2 cellular contexts compared by ENCODE assay signal in the genomic region with DNA sequence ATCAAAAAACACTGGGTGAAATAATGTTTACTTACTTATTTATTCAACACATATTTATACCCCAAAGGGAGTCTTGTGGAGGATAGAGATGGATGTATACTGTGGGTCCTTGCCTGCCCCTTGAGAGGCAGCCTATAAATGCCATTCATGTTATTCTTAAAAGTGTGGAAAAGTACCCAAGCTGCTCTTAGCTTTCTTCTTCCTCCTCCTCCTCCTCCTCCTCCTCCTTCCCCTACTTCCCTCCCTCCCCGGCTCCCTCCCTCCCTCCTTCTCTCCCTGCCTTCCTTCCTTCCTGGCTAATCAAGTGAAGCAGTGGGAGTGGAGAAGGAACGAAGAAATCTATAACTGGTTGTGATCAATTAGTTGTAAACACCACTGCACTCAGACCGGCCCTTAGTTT.
TF ChIP-seq lines count a peak whose summit lies in the region.

No MANE protein-coding gene starts in this region.

TF ChIP-seq in HEK293, 187 proteins besides CTCF, POLR2A, EP300 and RAD21 (continued from another document):
- TF ChIP-seq ATF2 (tag by site-specific recombination; IDR thresholded peaks at IDR 0.05; ENCODE audit: low read depth) (no peak), ZEB2 (tag by site-specific recombination; IDR thresholded peaks at IDR 0.05) (no peak), ZNF2 (tag by site-specific recombination; IDR thresholded peaks at IDR 0.05) (no peak), ZNF366 (tag by site-specific recombination; conservative IDR thresholded peaks at IDR 0.05) (peak; percentile 41; the same call in 1 of the 2 replicates), ZNF174 (tag by site-specific recombination; IDR thresholded peaks at IDR 0.05) (no peak), ZNF433 (tag by site-specific recombination; IDR thresholded peaks at IDR 0.05; ENCODE audit: low read depth) (no peak), ZNF132 (tag by site-specific recombination; IDR thresholded peaks at IDR 0.05; ENCODE audit: borderline replicate concordance) (no peak), ZNF701 (tag by site-specific recombination; IDR thresholded peaks at IDR 0.05) (no peak), EGR2 (tag by site-specific recombination; IDR thresholded peaks at IDR 0.05; ENCODE audit: low read depth) (peak; percentile 24; the same call in 1 of the 2 replicates)
- TF ChIP-seq, protein P1, sequence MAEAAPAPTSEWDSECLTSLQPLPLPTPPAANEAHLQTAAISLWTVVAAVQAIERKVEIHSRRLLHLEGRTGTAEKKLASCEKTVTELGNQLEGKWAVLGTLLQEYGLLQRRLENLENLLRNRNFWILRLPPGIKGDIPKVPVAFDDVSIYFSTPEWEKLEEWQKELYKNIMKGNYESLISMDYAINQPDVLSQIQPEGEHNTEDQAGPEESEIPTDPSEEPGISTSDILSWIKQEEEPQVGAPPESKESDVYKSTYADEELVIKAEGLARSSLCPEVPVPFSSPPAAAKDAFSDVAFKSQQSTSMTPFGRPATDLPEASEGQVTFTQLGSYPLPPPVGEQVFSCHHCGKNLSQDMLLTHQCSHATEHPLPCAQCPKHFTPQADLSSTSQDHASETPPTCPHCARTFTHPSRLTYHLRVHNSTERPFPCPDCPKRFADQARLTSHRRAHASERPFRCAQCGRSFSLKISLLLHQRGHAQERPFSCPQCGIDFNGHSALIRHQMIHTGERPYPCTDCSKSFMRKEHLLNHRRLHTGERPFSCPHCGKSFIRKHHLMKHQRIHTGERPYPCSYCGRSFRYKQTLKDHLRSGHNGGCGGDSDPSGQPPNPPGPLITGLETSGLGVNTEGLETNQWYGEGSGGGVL (tag by site-specific recombination; IDR thresholded peaks at IDR 0.05): peak; percentile 70

TF ChIP-seq in WTC11, 78 proteins besides CTCF, POLR2A, EP300 and RAD21 (continued from another document):
- TF ChIP-seq ZNF281 (CRISPR knock-in tag; IDR thresholded peaks at IDR 0.05) (no peak), ZNF532 (CRISPR knock-in tag; IDR thresholded peaks at IDR 0.05; ENCODE audit: borderline replicate concordance) (no peak), ZNF416 (CRISPR knock-in tag; IDR thresholded peaks at IDR 0.05) (no peak), TCF7 (CRISPR knock-in tag; IDR thresholded peaks at IDR 0.05; ENCODE audit: low read depth) (no peak), SOX15 (CRISPR knock-in tag; IDR thresholded peaks at IDR 0.05) (no peak), IRF1 (CRISPR knock-in tag; IDR thresholded peaks at IDR 0.05) (no peak), TP53 (CRISPR knock-in tag; IDR thresholded peaks at IDR 0.05) (no peak)
- TF ChIP-seq, protein P2, sequence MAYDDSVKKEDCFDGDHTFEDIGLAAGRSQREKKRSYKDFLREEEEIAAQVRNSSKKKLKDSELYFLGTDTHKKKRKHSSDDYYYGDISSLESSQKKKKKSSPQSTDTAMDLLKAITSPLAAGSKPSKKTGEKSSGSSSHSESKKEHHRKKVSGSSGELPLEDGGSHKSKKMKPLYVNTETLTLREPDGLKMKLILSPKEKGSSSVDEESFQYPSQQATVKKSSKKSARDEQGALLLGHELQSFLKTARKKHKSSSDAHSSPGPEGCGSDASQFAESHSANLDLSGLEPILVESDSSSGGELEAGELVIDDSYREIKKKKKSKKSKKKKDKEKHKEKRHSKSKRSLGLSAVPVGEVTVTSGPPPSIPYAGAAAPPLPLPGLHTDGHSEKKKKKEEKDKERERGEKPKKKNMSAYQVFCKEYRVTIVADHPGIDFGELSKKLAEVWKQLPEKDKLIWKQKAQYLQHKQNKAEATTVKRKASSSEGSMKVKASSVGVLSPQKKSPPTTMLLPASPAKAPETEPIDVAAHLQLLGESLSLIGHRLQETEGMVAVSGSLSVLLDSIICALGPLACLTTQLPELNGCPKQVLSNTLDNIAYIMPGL (CRISPR knock-in tag; IDR thresholded peaks at IDR 0.05): no peak
- TF ChIP-seq, protein P3, sequence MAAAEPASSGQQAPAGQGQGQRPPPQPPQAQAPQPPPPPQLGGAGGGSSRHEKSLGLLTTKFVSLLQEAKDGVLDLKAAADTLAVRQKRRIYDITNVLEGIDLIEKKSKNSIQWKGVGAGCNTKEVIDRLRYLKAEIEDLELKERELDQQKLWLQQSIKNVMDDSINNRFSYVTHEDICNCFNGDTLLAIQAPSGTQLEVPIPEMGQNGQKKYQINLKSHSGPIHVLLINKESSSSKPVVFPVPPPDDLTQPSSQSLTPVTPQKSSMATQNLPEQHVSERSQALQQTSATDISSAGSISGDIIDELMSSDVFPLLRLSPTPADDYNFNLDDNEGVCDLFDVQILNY (CRISPR knock-in tag; IDR thresholded peaks at IDR 0.05): no peak
- TF ChIP-seq, protein P4, sequence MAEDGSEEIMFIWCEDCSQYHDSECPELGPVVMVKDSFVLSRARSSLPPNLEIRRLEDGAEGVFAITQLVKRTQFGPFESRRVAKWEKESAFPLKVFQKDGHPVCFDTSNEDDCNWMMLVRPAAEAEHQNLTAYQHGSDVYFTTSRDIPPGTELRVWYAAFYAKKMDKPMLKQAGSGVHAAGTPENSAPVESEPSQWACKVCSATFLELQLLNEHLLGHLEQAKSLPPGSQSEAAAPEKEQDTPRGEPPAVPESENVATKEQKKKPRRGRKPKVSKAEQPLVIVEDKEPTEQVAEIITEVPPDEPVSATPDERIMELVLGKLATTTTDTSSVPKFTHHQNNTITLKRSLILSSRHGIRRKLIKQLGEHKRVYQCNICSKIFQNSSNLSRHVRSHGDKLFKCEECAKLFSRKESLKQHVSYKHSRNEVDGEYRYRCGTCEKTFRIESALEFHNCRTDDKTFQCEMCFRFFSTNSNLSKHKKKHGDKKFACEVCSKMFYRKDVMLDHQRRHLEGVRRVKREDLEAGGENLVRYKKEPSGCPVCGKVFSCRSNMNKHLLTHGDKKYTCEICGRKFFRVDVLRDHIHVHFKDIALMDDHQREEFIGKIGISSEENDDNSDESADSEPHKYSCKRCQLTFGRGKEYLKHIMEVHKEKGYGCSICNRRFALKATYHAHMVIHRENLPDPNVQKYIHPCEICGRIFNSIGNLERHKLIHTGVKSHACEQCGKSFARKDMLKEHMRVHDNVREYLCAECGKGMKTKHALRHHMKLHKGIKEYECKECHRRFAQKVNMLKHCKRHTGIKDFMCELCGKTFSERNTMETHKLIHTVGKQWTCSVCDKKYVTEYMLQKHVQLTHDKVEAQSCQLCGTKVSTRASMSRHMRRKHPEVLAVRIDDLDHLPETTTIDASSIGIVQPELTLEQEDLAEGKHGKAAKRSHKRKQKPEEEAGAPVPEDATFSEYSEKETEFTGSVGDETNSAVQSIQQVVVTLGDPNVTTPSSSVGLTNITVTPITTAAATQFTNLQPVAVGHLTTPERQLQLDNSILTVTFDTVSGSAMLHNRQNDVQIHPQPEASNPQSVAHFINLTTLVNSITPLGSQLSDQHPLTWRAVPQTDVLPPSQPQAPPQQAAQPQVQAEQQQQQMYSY (CRISPR knock-in tag; IDR thresholded peaks at IDR 0.05): no peak
TF ChIP-seq in WTC11: peak in this region for 0.
